7 cellular contexts compared by ENCODE assay signal in genomic region chr15:44838929-44839328, GRCh38.
DNase-seq lines count a peak whose midpoint lies in the region; ATAC-seq and TF ChIP-seq lines count a peak whose summit lies in the region.
"Not testable (repeated sequence)": the region's sequence is repeated elsewhere in the genome, so short reads cannot be mapped to it uniquely, and the experiment has no call there.

No MANE protein-coding gene starts in this region.

- H4K20me1 ChIP-seq in PC-3 (ENCODE audit: low read length): not testable (repeated sequence)

- not testable (repeated sequence) for H3K9me3 ChIP-seq in PC-3 (ENCODE audit: low read length); parathyroid adenoma (ENCODE audit: control insufficient read depth, low read length)

- ATAC-seq in HG02870 (IDR thresholded peaks at IDR 0.05; ENCODE audit: unreplicated experiment) (peak; percentile 53), PC-3 (peak; percentile 74)
- peak; percentile 74 to 83 for ATAC-seq in activated naive CD4-positive, alpha-beta T cell treated with anti-CD3 and anti-CD28 coated beads, Interleukin-2, amount 50 U/mL, for 72 hours

- not testable (repeated sequence) for H3F3A ChIP-seq in PC-3 (ENCODE audit: low read length, unreplicated experiment)

- H3K4me3 ChIP-seq in PC-3 (ENCODE audit: low read length); parathyroid adenoma (ENCODE audit: low read depth, low read length): not testable (repeated sequence)

- not testable (repeated sequence) for H3K79me2 ChIP-seq in PC-3 (ENCODE audit: low read length); parathyroid adenoma

- peak; percentile 64 for DNase-seq in GM04503 (ENCODE audit: low read depth)
- DNase-seq in PC-3: peak; percentile 56
- DNase-seq in activated naive CD4-positive, alpha-beta T cell treated with anti-CD3 and anti-CD28 coated beads, Interleukin-2, amount 50 U/mL, for 72 hours (ENCODE audit: low spot score in 2 of 2): not testable (repeated sequence)
- DNase-seq in dermis blood vessel endothelial cell: peak; percentile 89
- peak; percentile 23 for DNase-seq in hepatic stellate cell (ENCODE audit: low spot score)

- not testable (repeated sequence) for H3K27me3 ChIP-seq in PC-3 (ENCODE audit: low read length); parathyroid adenoma (ENCODE audit: control insufficient read depth, insufficient read depth, low read length)

- not testable (repeated sequence) for H3K9me2 ChIP-seq in PC-3 (replicated peaks; ENCODE audit: low read length)

- H3K36me3 Mint-ChIP-seq in activated naive CD4-positive, alpha-beta T cell treated with anti-CD3 and anti-CD28 coated beads, Interleukin-2, amount 50 U/mL, for 72 hours: not testable (repeated sequence)

- not testable (repeated sequence) for TF ChIP-seq CTCF in PC-3 (conservative IDR thresholded peaks at IDR 0.05; ENCODE audit: low read depth, low read length); parathyroid adenoma (IDR thresholded peaks at IDR 0.05)

- CTCF ChIA-PET in PC-3 (lab: Charles Lee): interaction anchor here (0.5 kb wide), 1 partner anchor 101 kb away, joined by 3 read pairs; no protein-coding TSS in a partner anchor

- not testable (repeated sequence) for H3K4me1 ChIP-seq in PC-3 (ENCODE audit: insufficient read depth, low read length); parathyroid adenoma

- intact Hi-C loops in PC-3 (cut with micrococcal nuclease): not testable (repeated sequence)

- H3K9me3 Mint-ChIP-seq in activated naive CD4-positive, alpha-beta T cell treated with anti-CD3 and anti-CD28 coated beads, Interleukin-2, amount 50 U/mL, for 72 hours: not testable (repeated sequence)

- H2AFZ ChIP-seq in PC-3 (ENCODE audit: low read length); parathyroid adenoma: not testable (repeated sequence)

- not testable (repeated sequence) for H3K36me3 ChIP-seq in PC-3 (ENCODE audit: low read depth, low read length); parathyroid adenoma (ENCODE audit: control insufficient read depth, insufficient read depth, low read length)

- H3K27ac Mint-ChIP-seq in activated naive CD4-positive, alpha-beta T cell treated with anti-CD3 and anti-CD28 coated beads, Interleukin-2, amount 50 U/mL, for 72 hours: not testable (repeated sequence)

- not testable (repeated sequence) for H3K9ac ChIP-seq in PC-3 (ENCODE audit: low read length); parathyroid adenoma

- H3K27ac ChIP-seq in PC-3 (ENCODE audit: low read length): not testable (repeated sequence)
- H3K27ac ChIP-seq in parathyroid adenoma: peak overlapping the region; percentile 19

- POLR2A ChIA-PET in PC-3 (lab: Charles Lee; ENCODE audit: unreplicated experiment): not testable (repeated sequence)

- H3K4me2 ChIP-seq in PC-3 (ENCODE audit: low read length); parathyroid adenoma (ENCODE audit: low read length): not testable (repeated sequence)

- BruUV-seq in PC-3 (replicated peaks; lab: Mats Ljungman, UMichigan): not testable (repeated sequence)
